In genomic region chr3:179558742-179559364, GRCh38 we compare ENCODE assay signal across 8 cellular contexts. TPM values are rescaled to one million over a fixed set of nuclear protein-coding genes. Genes with fewer than 3 reads are reported as not detected.
A peak's percentile ranks its signal among the peaks of the same experiment; 100 is the strongest.
DNase-seq lines count a peak whose midpoint lies in the region; ATAC-seq and TF ChIP-seq lines count a peak whose summit lies in the region.

No MANE protein-coding gene starts in this region.

- H3K9me3 ChIP-seq in HAP-1 (no peaks in the 10 kb centered on the region), vagina (no peaks in the 10 kb centered on the region)

- no peak for TF ChIP-seq POLR2A in vagina (IDR thresholded peaks at IDR 0.05)

- CTCF ChIA-PET in activated CD8-positive, alpha-beta T cell treated with anti-CD3 and anti-CD28 coated beads for 36 hours (lab: Charles Lee), result interaction anchor here (0.6 to 1.7 kb wide), 3 partner anchors 188 to 237 kb away, joined by 3 to 4 read pairs (median 4); no protein-coding TSS in a partner anchor

- H3K4me1 Mint-ChIP-seq in CD14-positive monocyte (peaks cover 14% of the 10 kb centered on the region), neural crest cell (peaks cover 25% of the 10 kb centered on the region)
- peaks cover 6% of the 10 kb centered on the region for H3K4me1 Mint-ChIP-seq in activated CD8-positive, alpha-beta T cell treated with anti-CD3 and anti-CD28 coated beads for 36 hours (ENCODE audit: low read depth)

- intact Hi-C loops in CD14-positive monocyte (cut with micrococcal nuclease) (no loop called here), vagina (cut with DNase I) (no loop called here)
- intact Hi-C loops in activated CD8-positive, alpha-beta T cell treated with anti-CD3 and anti-CD28 coated beads for 36 hours (cut with micrococcal nuclease), result no loop called here

- H3K9me3 Mint-ChIP-seq in CD14-positive monocyte, result no peaks in the 10 kb centered on the region
- no peaks in the 10 kb centered on the region for H3K9me3 Mint-ChIP-seq in activated CD8-positive, alpha-beta T cell treated with anti-CD3 and anti-CD28 coated beads for 36 hours
- H3K9me3 Mint-ChIP-seq in neural crest cell, result no peaks in the 10 kb centered on the region

- ATAC-seq in activated CD8-positive, alpha-beta T cell treated with anti-CD3 and anti-CD28 coated beads for 36 hours, result no peak
- no peak for ATAC-seq in GM21825 (IDR thresholded peaks at IDR 0.05; ENCODE audit: unreplicated experiment)

- H3K36me3 ChIP-seq in HAP-1 (replicated peaks) (no peaks in the 10 kb centered on the region), vagina (no peaks in the 10 kb centered on the region)

- peaks cover 0 to 4% (median 0%) of the 10 kb centered on the region in 3 donors for H3K27me3 Mint-ChIP-seq in CD14-positive monocyte (ENCODE audit: low read depth in 3 of 3)
- H3K27me3 Mint-ChIP-seq in activated CD8-positive, alpha-beta T cell treated with anti-CD3 and anti-CD28 coated beads for 36 hours, result peaks cover 3% of the 10 kb centered on the region
- no peaks in the 10 kb centered on the region for H3K27me3 Mint-ChIP-seq in neural crest cell (ENCODE audit: low read depth)

- TF ChIP-seq CTCF in CD14-positive monocyte (IDR thresholded peaks at IDR 0.05) (peak; percentile 85), fibroblast of mammary gland (conservative IDR thresholded peaks at IDR 0.05; ENCODE audit: control insufficient read depth, insufficient read depth, low read depth, low read length) (peak; percentile 90), neural crest cell (conservative IDR thresholded peaks at IDR 0.05) (peak; percentile 88), vagina (IDR thresholded peaks at IDR 0.05) (peak in 2 of 3 experiments; percentile 43 to 54)
- TF ChIP-seq CTCF in activated CD8-positive, alpha-beta T cell treated with anti-CD3 and anti-CD28 coated beads for 36 hours (IDR thresholded peaks at IDR 0.05), result peak; percentile 73

- in situ Hi-C loops in HAP-1 (cut with MboI; ENCODE audit: low sequenced_read_pairs), result loop anchor here (10.0 kb wide), 1 partner anchor 134 kb away; no protein-coding TSS in a partner anchor

- no peak overlapping the region for H3K4me3 ChIP-seq in HAP-1
- no peak overlapping the region for H3K4me3 ChIP-seq in fibroblast of mammary gland (ENCODE audit: control insufficient read depth, low read depth, low read length)
- no peak overlapping the region for H3K4me3 ChIP-seq in vagina

- H3K4me3 Mint-ChIP-seq in CD14-positive monocyte, result no peak overlapping the region
- no peak overlapping the region for H3K4me3 Mint-ChIP-seq in activated CD8-positive, alpha-beta T cell treated with anti-CD3 and anti-CD28 coated beads for 36 hours
- H3K4me3 Mint-ChIP-seq in neural crest cell, result peak overlapping the region; percentile 69

- POLR2A ChIA-PET in activated CD8-positive, alpha-beta T cell treated with anti-CD3 and anti-CD28 coated beads for 36 hours (lab: Charles Lee), result no interaction called here

- H3K27me3 ChIP-seq in HAP-1 (ENCODE audit: low read depth), result no peaks in the 10 kb centered on the region
- no peaks in the 10 kb centered on the region for H3K27me3 ChIP-seq in vagina

- no peak overlapping the region for H3K27ac ChIP-seq in vagina

- DNase-seq in CD14-positive monocyte (ENCODE audit: low spot score), result no peak
- peak; percentile 73 to 79 for DNase-seq in HAP-1 (ENCODE audit: low spot score in 2 of 2)
- DNase-seq in NCI-H510A treated with DMSO at 0.1 percent for 48 hours (lab: John Stamatoyannopoulos, UW), result peak; percentile 47
- DNase-seq in activated CD8-positive, alpha-beta T cell treated with anti-CD3 and anti-CD28 coated beads for 36 hours, result peak; percentile 74
- peak; percentile 77 for DNase-seq in fibroblast of mammary gland (ENCODE audit: low read depth)
- peak; percentile 58 for DNase-seq in neural crest cell (ENCODE audit: low read depth, low spot score)
- no peak for DNase-seq in vagina (ENCODE audit: extremely low spot score in 2 of 2)

- H3K27ac Mint-ChIP-seq in CD14-positive monocyte, result peak overlapping the region in 1 of 7 donors; percentile 6
- no peak overlapping the region for H3K27ac Mint-ChIP-seq in activated CD8-positive, alpha-beta T cell treated with anti-CD3 and anti-CD28 coated beads for 36 hours
- no peak overlapping the region for H3K27ac Mint-ChIP-seq in neural crest cell (ENCODE audit: unreplicated experiment)

- H3K4me1 ChIP-seq in HAP-1, result peaks cover 13% of the 10 kb centered on the region
- peaks cover 3% of the 10 kb centered on the region for H3K4me1 ChIP-seq in vagina

- H3K36me3 Mint-ChIP-seq in CD14-positive monocyte (no peaks in the 10 kb centered on the region), neural crest cell (ENCODE audit: low read depth) (no peaks in the 10 kb centered on the region)
- H3K36me3 Mint-ChIP-seq in activated CD8-positive, alpha-beta T cell treated with anti-CD3 and anti-CD28 coated beads for 36 hours (ENCODE audit: low read depth), result no peaks in the 10 kb centered on the region

RNA-seq across cellular contexts. Expression of gene ACTL6A, which starts 3.9 kb away (rescaled TPM):
- 10 to 100 TPM; 35.9 to 37.2 TPM for polyA plus RNA-seq in CD14-positive monocyte
- 10 to 100 TPM; 87.1 to 88.4 TPM for total RNA-seq in activated CD8-positive, alpha-beta T cell treated with anti-CD3 and anti-CD28 coated beads for 36 hours
- total RNA-seq in neural crest cell (103 and 111 TPM in 2 replicates), vagina (21.9 TPM)

RNA-seq across cellular contexts. Expression of gene MRPL47, which starts 45.6 kb away (rescaled TPM):
- 10 to 100 TPM; 44.3 to 46.4 TPM for polyA plus RNA-seq in CD14-positive monocyte
- total RNA-seq in activated CD8-positive, alpha-beta T cell treated with anti-CD3 and anti-CD28 coated beads for 36 hours, result 10 to 100 TPM; 57.7 to 62.4 TPM
- total RNA-seq in neural crest cell (57.3 and 59.6 TPM in 2 replicates), vagina (20.9 TPM)

RNA-seq across cellular contexts. Expression of gene NDUFB5, which starts 45.7 kb away (rescaled TPM):
- 100 to 1,000 TPM; 132 to 144 TPM for polyA plus RNA-seq in CD14-positive monocyte
- 100 to 1,000 TPM; 110 to 113 TPM for total RNA-seq in activated CD8-positive, alpha-beta T cell treated with anti-CD3 and anti-CD28 coated beads for 36 hours
- total RNA-seq in neural crest cell, result 72.4 and 74.3 TPM in 2 replicates
- total RNA-seq in vagina, result 48.9 TPM

Comparison
In these comparisons a context has a peak if more than half of its experiments do, and no peak if none do; other contexts are left out.
1. DNase-seq: peak in HAP-1 (2 of 2), NCI-H510A treated with DMSO at 0.1 percent for 48 hours (single experiment), activated CD8-positive, alpha-beta T cell treated with anti-CD3 and anti-CD28 coated beads for 36 hours (single experiment), fibroblast of mammary gland (single experiment) and neural crest cell (single experiment); none in CD14-positive monocyte (single experiment) and vagina (0 of 2).
2. Peak in every context shown above with its lines, with median percentiles within 50 percentile points of each other: CTCF ChIP-seq.